ENCODE assay signal across 26 cellular contexts in the genomic region with DNA sequence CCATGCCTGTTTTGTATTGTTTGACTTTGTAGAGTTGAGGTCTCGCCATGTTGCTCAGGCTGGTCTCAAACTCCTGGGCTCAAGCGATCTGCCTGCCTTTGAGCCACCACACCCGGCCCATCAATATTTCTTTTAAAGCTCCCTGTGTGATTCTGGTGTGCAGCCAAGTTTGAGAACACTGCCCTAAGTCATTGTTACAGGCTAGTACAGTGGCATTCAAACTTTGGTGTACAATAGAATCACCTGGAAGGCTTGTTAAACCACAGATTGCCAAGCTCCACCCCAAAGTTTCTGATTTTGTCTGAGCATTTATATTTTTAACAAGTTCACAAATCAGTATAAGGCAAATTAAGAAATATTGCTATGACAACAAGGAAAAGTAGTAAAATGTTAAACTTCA.
DNase-seq lines count a peak whose midpoint lies in the region; ATAC-seq and TF ChIP-seq lines count a peak whose summit lies in the region.
"Had no signal": no experiment of that assay in that cellular context is flagged by ENCODE, and none has a peak within 500 bp of the region (broad histone marks: within the 10 kb centered on the region; RNA-seq: fewer than 3 reads in every experiment).

No MANE protein-coding gene starts in this region.

- no peaks in the 10 kb centered on the region for H3K79me2 ChIP-seq in mammary epithelial cell (ENCODE audit: insufficient read depth, low read length)

- no peak for TF ChIP-seq CTCF in mammary epithelial cell (conservative IDR thresholded peaks at IDR 0.05 in 1 of 2, IDR thresholded peaks at IDR 0.05 in 1 of 2; ENCODE audit: extremely low read depth in 1 of 2, insufficient read depth in 1 of 2, low read depth in 1 of 2, low read length in 2 of 2)
- no peak for TF ChIP-seq CTCF in glutamatergic neuron (IDR thresholded peaks at IDR 0.05; ENCODE audit: partially characterized antibody, unreplicated experiment)

- no peak overlapping the region for H3K27ac Mint-ChIP-seq in glutamatergic neuron (ENCODE audit: unreplicated experiment)
- H3K27ac Mint-ChIP-seq: activated CD4-positive, alpha-beta T cell treated with anti-CD3 and anti-CD28 coated beads, Interleukin-2, amount 10 ng/mL, durations not matched to agents 7 days and 5 days; activated CD8-positive, alpha-beta memory T cell treated with anti-CD3 and anti-CD28 coated beads, Interleukin-2, amount 10 ng/mL, durations not matched to agents 7 days and 5 days; CD4-positive, CD25-positive, alpha-beta regulatory T cell; natural killer cell treated with Interleukin-12 subunit alpha and Interleukin-12 subunit beta and Interleukin-15 and Interleukin-18, amount 100 ng/mL, for 72 hours had no signal

- no peak overlapping the region for H3K4me3 Mint-ChIP-seq in glutamatergic neuron (ENCODE audit: unreplicated experiment)
- H3K4me3 Mint-ChIP-seq: activated CD4-positive, alpha-beta T cell treated with anti-CD3 and anti-CD28 coated beads, Interleukin-2, amount 10 ng/mL, durations not matched to agents 7 days and 5 days; activated CD8-positive, alpha-beta memory T cell treated with anti-CD3 and anti-CD28 coated beads, Interleukin-2, amount 10 ng/mL, durations not matched to agents 7 days and 5 days; CD4-positive, CD25-positive, alpha-beta regulatory T cell; natural killer cell treated with Interleukin-12 subunit alpha and Interleukin-12 subunit beta and Interleukin-15 and Interleukin-18, amount 100 ng/mL, for 72 hours had no signal

- H2BK12ac ChIP-seq in mesenchymal stem cell (ENCODE audit: low read length in 2 of 2) = peak overlapping the region in 1 of 2 experiments; percentile 67

- H3K36me3 ChIP-seq in mammary epithelial cell (ENCODE audit: insufficient read depth, low read length) (peaks cover 4% of the 10 kb centered on the region), mesenchymal stem cell (ENCODE audit: control insufficient read depth in 1 of 2, insufficient read depth in 2 of 2, low read depth in 1 of 2, low read length in 2 of 2) (no peaks in the 10 kb centered on the region)
- H3K36me3 ChIP-seq: thoracic aorta had no signal

- no peak for DNase-seq in mammary epithelial cell
- no peak for DNase-seq in mesenchymal stem cell
- DNase-seq in glutamatergic neuron = no peak
- no peak for DNase-seq in GF-D8 (lab: John Stamatoyannopoulos, UW)
- DNase-seq: activated CD4-positive, alpha-beta T cell treated with anti-CD3 and anti-CD28 coated beads, Interleukin-2, amount 10 ng/mL, durations not matched to agents 7 days and 5 days; activated CD8-positive, alpha-beta memory T cell treated with anti-CD3 and anti-CD28 coated beads, Interleukin-2, amount 10 ng/mL, durations not matched to agents 7 days and 5 days; activated naive CD4-positive, alpha-beta T cell treated with anti-CD3 and anti-CD28 coated beads, Interleukin-2, amount 50 U/mL, for 16 hours; anterior cingulate cortex; caudate nucleus; CD4-positive, CD25-positive, alpha-beta regulatory T cell; DMS 273 treated with DMSO at 0.1 percent for 48 hours; heart right ventricle; KBM-7; NCI-H2171; NCI-H524 treated with DMSO at 0.1 percent for 48 hours; pancreas; right cardiac atrium; stimulated activated CD4-positive, alpha-beta T cell treated with anti-CD3 and anti-CD28 coated beads, Interleukin-12 subunit alpha, Interleukin-12 subunit beta, amount 100 ng/mL, for 4 hours; stimulated activated CD4-positive, alpha-beta T cell treated with anti-CD3 and anti-CD28 coated beads, Interleukin-4, amount 100 ng/mL, for 4 hours; stimulated activated naive CD4-positive, alpha-beta T cell; WERI-Rb-1 had no signal

- CTCF ChIA-PET in mammary epithelial cell (lab: Charles Lee; ENCODE audit: low non-redundant PET) = no interaction called here

- intact Hi-C loops in mammary epithelial cell (cut with micrococcal nuclease) = loop anchor here (2.0 to 5.0 kb wide), 2 partner anchors 74 to 98 kb away; no protein-coding TSS in a partner anchor

- no peaks in the 10 kb centered on the region for H3K36me3 Mint-ChIP-seq in glutamatergic neuron (ENCODE audit: unreplicated experiment)
- H3K36me3 Mint-ChIP-seq: natural killer cell treated with Interleukin-12 subunit alpha and Interleukin-12 subunit beta and Interleukin-15 and Interleukin-18, amount 100 ng/mL, for 72 hours had no signal

- H3K27ac ChIP-seq in mammary epithelial cell (ENCODE audit: insufficient read depth, low read depth, low read length) = peak overlapping the region; percentile 75
- no peak overlapping the region for H3K27ac ChIP-seq in mesenchymal stem cell (ENCODE audit: low read length, poor library complexity, severe bottlenecking)
- H3K27ac ChIP-seq: pancreas, thoracic aorta, WERI-Rb-1 had no signal

- H4K8ac ChIP-seq in mesenchymal stem cell (ENCODE audit: low read length) = peak overlapping the region; percentile 69

- peak overlapping the region in 1 of 2 experiments; percentile 59 for H3K4ac ChIP-seq in mesenchymal stem cell (ENCODE audit: low read depth in 1 of 2, low read length in 2 of 2)

- no peak overlapping the region for H2BK5ac ChIP-seq in mesenchymal stem cell (ENCODE audit: low read depth, low read length, poor library complexity, severe bottlenecking)

- no peaks in the 10 kb centered on the region for H3K9me3 ChIP-seq in mammary epithelial cell (replicated peaks; ENCODE audit: insufficient read depth, low read length)
- H3K9me3 ChIP-seq in mesenchymal stem cell (ENCODE audit: control insufficient read depth, low read length) = no peaks in the 10 kb centered on the region
- H3K9me3 ChIP-seq: heart right ventricle, pancreas, thoracic aorta had no signal

- WGBS in mammary epithelial cell (ENCODE audit: low coverage, missing lambda C conversion rate) = 18% methylated on average over 3 of the region's 3 CpGs
- 100% methylated on average over 2 of the region's 3 CpGs for WGBS in mesenchymal stem cell

- peaks cover 6% of the 10 kb centered on the region for H3K4me1 Mint-ChIP-seq in glutamatergic neuron (ENCODE audit: low read depth, unreplicated experiment)

- TF ChIP-seq RAD21 in Ishikawa (IDR thresholded peaks at IDR 0.05; ENCODE audit: low read depth) = no peak

- peak overlapping the region; percentile 55 for H4K91ac ChIP-seq in mesenchymal stem cell (ENCODE audit: low read length)

- H3K4me1 ChIP-seq in mammary epithelial cell (ENCODE audit: insufficient read depth, low read length) (peaks cover 26% of the 10 kb centered on the region), mesenchymal stem cell (ENCODE audit: control insufficient read depth, insufficient read depth, low read depth, low read length) (peaks cover 2% of the 10 kb centered on the region)
- H3K4me1 ChIP-seq: pancreas had no signal

- no TSS peak for BruUV-seq in mammary epithelial cell (replicated peaks; lab: Mats Ljungman, UMichigan)

- H4K20me1 ChIP-seq in mammary epithelial cell (ENCODE audit: insufficient read depth, low read length) = no peaks in the 10 kb centered on the region

- peaks cover 2% of the 10 kb centered on the region for H3K9me3 Mint-ChIP-seq in glutamatergic neuron (ENCODE audit: unreplicated experiment)
- H3K9me3 Mint-ChIP-seq: activated CD4-positive, alpha-beta T cell treated with anti-CD3 and anti-CD28 coated beads, Interleukin-2, amount 10 ng/mL, durations not matched to agents 7 days and 5 days; CD4-positive, CD25-positive, alpha-beta regulatory T cell; natural killer cell treated with Interleukin-12 subunit alpha and Interleukin-12 subunit beta and Interleukin-15 and Interleukin-18, amount 100 ng/mL, for 72 hours had no signal

- peak overlapping the region; percentile 31 for H2AK5ac ChIP-seq in mesenchymal stem cell (ENCODE audit: low read length, severe bottlenecking)

- H3K18ac ChIP-seq in mesenchymal stem cell (ENCODE audit: low read depth in 1 of 2, low read length in 2 of 2) = peak overlapping the region; percentile 38 to 80

- no peak for ATAC-seq in HG03196 (IDR thresholded peaks at IDR 0.05; ENCODE audit: unreplicated experiment)
- no peak for ATAC-seq in HG02610 (IDR thresholded peaks at IDR 0.05; ENCODE audit: unreplicated experiment)
- ATAC-seq: activated CD8-positive, alpha-beta memory T cell treated with anti-CD3 and anti-CD28 coated beads, Interleukin-2, amount 10 ng/mL, durations not matched to agents 7 days and 5 days; heart right ventricle; natural killer cell treated with Interleukin-12 subunit alpha and Interleukin-12 subunit beta and Interleukin-15 and Interleukin-18, amount 100 ng/mL, for 72 hours; right cardiac atrium had no signal

- in situ Hi-C loops in mammary epithelial cell (cut with MboI; ENCODE audit: low sequenced_read_pairs in 2 of 2) = loop anchor here (5.0 to 25.0 kb wide), 3 partner anchors 99 to 379 kb away; no protein-coding TSS in a partner anchor

- H2BK120ac ChIP-seq in mesenchymal stem cell (ENCODE audit: low read depth, low read length) = no peak overlapping the region

- H3K27me3 ChIP-seq in mammary epithelial cell (ENCODE audit: insufficient read depth, low read length) (no peaks in the 10 kb centered on the region), mesenchymal stem cell (ENCODE audit: control insufficient read depth in 1 of 2, insufficient read depth in 1 of 2, low read length in 2 of 2) (no peaks in the 10 kb centered on the region)
- H3K27me3 ChIP-seq: heart right ventricle, pancreas had no signal

- H3K4me3 ChIP-seq in mammary epithelial cell (replicated peaks in 1 of 3; ENCODE audit: insufficient read depth in 1 of 3, low read depth in 2 of 3, low read length in 3 of 3) (no peak overlapping the region), mesenchymal stem cell (ENCODE audit: insufficient read depth in 1 of 2, low read depth in 1 of 2, low read length in 2 of 2) (no peak overlapping the region)
- H3K4me3 ChIP-seq: heart right ventricle, pancreas, thoracic aorta had no signal

- peaks cover 4% of the 10 kb centered on the region for H3K27me3 Mint-ChIP-seq in glutamatergic neuron (ENCODE audit: unreplicated experiment)
- H3K27me3 Mint-ChIP-seq: activated CD4-positive, alpha-beta T cell treated with anti-CD3 and anti-CD28 coated beads, Interleukin-2, amount 10 ng/mL, durations not matched to agents 7 days and 5 days; activated CD8-positive, alpha-beta memory T cell treated with anti-CD3 and anti-CD28 coated beads, Interleukin-2, amount 10 ng/mL, durations not matched to agents 7 days and 5 days; CD4-positive, CD25-positive, alpha-beta regulatory T cell had no signal

- dilution Hi-C loops in mammary epithelial cell (cut with HindIII; ENCODE audit: low sequenced_read_pairs) = no loop called here

- TF ChIP-seq EP300 in Ishikawa (IDR thresholded peaks at IDR 0.05; ENCODE audit: borderline replicate concordance) = no peak

- no peak overlapping the region for H3K23ac ChIP-seq in mesenchymal stem cell (ENCODE audit: low read length in 2 of 2)

- peak overlapping the region; percentile 61 for H3K4me2 ChIP-seq in mammary epithelial cell (ENCODE audit: insufficient read depth, low read depth, low read length)
- no peak overlapping the region for H3K4me2 ChIP-seq in mesenchymal stem cell (ENCODE audit: low read length, poor library complexity, severe bottlenecking)

- no peak overlapping the region for H3K14ac ChIP-seq in mesenchymal stem cell (ENCODE audit: low read length in 2 of 2)

- H2BK15ac ChIP-seq in mesenchymal stem cell (ENCODE audit: low read depth, poor library complexity, severe bottlenecking) = peak overlapping the region; percentile 21

- H3K9ac ChIP-seq in mammary epithelial cell (ENCODE audit: insufficient read depth, low read length) = no peak overlapping the region
- peak overlapping the region; percentile 83 for H3K9ac ChIP-seq in mesenchymal stem cell (ENCODE audit: low read length)

- peak overlapping the region; percentile 24 for H2AFZ ChIP-seq in mammary epithelial cell (ENCODE audit: low read depth, low read length)
- no peak overlapping the region for H2AFZ ChIP-seq in mesenchymal stem cell (ENCODE audit: low read depth, low read length)

- H3K79me1 ChIP-seq in mesenchymal stem cell (replicated peaks; ENCODE audit: low read length, poor library complexity, severe bottlenecking) = no peaks in the 10 kb centered on the region
